Comparison of ENCODE assay signal across 8 cellular contexts in genomic region chr1:23168462-23169218, GRCh38. TPM values are rescaled to one million over a fixed set of nuclear protein-coding genes. Genes with fewer than 3 reads are reported as not detected.
DNase-seq lines count a peak whose midpoint lies in the region; ATAC-seq, FAIRE-seq and TF ChIP-seq lines count a peak whose summit lies in the region.

TSS of gene LUZP1 (minus strand) at chr1:23168856.

- no peak for TF ChIP-seq EP300 in upper lobe of left lung (IDR thresholded peaks at IDR 0.05)

- TF ChIP-seq POLR2A in H54 (IDR thresholded peaks at IDR 0.05; ENCODE audit: low read depth, low read length) (peak; percentile 83), upper lobe of left lung (IDR thresholded peaks at IDR 0.05) (peak in 3 of 4 donors; percentile 89 to 95 (median 92))

- DNase-seq in DMS53 (lab: John Stamatoyannopoulos, UW), result peak; percentile 89
- peak; percentile 71 for DNase-seq in H54 (ENCODE audit: insufficient read length, low spot score)
- peak; percentile 60 for DNase-seq in NCI-H128 (lab: John Stamatoyannopoulos, UW; ENCODE audit: unreplicated experiment)
- DNase-seq in amygdala (lab: John Stamatoyannopoulos, UW), result peak in 55 of 56 donors; percentile 34 to 96 (median 82)
- peak; percentile 91 to 92 for DNase-seq in heart right ventricle
- peak; percentile 87 for DNase-seq in progenitor cell of endocrine pancreas (ENCODE audit: low spot score, unreplicated experiment)
- peak; percentile 93 to 94 for DNase-seq in upper lobe of left lung

- H3K4me3 ChIP-seq in heart right ventricle (peak within 1 kb of the TSS; percentile 54 to 95 (median 90)), upper lobe of left lung (peak within 1 kb of the TSS; percentile 91 to 99 (median 92))

- peak within 1 kb of the TSS; percentile 87 to 98 (median 96) for H3K27ac ChIP-seq in heart right ventricle
- H3K27ac ChIP-seq in upper lobe of left lung, result peak within 1 kb of the TSS; percentile 90 to 96 (median 94)

- TF ChIP-seq CTCF in heart right ventricle (IDR thresholded peaks at IDR 0.05) (peak in 1 of 9 donors; percentile 21), progenitor cell of endocrine pancreas (IDR thresholded peaks at IDR 0.05; ENCODE audit: unreplicated experiment) (no peak), upper lobe of left lung (IDR thresholded peaks at IDR 0.05) (no peak)

- H3K36me3 Mint-ChIP-seq in progenitor cell of endocrine pancreas (ENCODE audit: insufficient read depth), result no peaks in the 10 kb centered on the region

- peak; percentile 30 for FAIRE-seq in H54 (lab: Jason Lieb, UNC)

- ATAC-seq in heart right ventricle (peak; percentile 92 to 98 (median 94)), upper lobe of left lung (ENCODE audit: low FRiP score in 2 of 2) (peak; percentile 95 to 96)

- 7 to 8% methylated on average over 46 to 56 of the region's 56 CpGs for WGBS in heart right ventricle, 2 donors
- 11 to 22% methylated on average over 31 to 46 of the region's 56 CpGs for WGBS in upper lobe of left lung, 2 donors

- intact Hi-C loops in T-helper 2 cell treated with Interferon-gamma antibody and Interleukin-4, amounts not matched to agents 100 ng/mL and 5 ng/mL, for 36 hours (cut with micrococcal nuclease), result loop anchor here (10.0 kb wide), 1 partner anchor 386 kb away; the partner anchor contains the start of gene ID3
- intact Hi-C loops in heart right ventricle (cut with DNase I), result loop anchor here in 3 of 10 donors (1.0 to 5.0 kb wide), 2 partner anchors 9 to 46 kb away; no protein-coding TSS in a partner anchor

- H3K27me3 ChIP-seq in heart right ventricle (no peaks in the 10 kb centered on the region), upper lobe of left lung (no peaks in the 10 kb centered on the region)

- peaks cover 3% of the 10 kb centered on the region for H3K27me3 Mint-ChIP-seq in progenitor cell of endocrine pancreas

- no peaks in the 10 kb centered on the region for H3K36me3 ChIP-seq in heart right ventricle
- H3K36me3 ChIP-seq in upper lobe of left lung, result no peaks in the 10 kb centered on the region

- peak within 1 kb of the TSS; percentile 99 for H3K4me3 Mint-ChIP-seq in progenitor cell of endocrine pancreas (ENCODE audit: low read depth)

- no peaks in the 10 kb centered on the region for H3K9me3 Mint-ChIP-seq in progenitor cell of endocrine pancreas (ENCODE audit: low read depth)

- peaks cover 12% of the 10 kb centered on the region for H3K4me1 Mint-ChIP-seq in progenitor cell of endocrine pancreas (ENCODE audit: low read depth)

- peaks cover 6 to 69% (median 46%) of the 10 kb centered on the region in 9 donors for H3K4me1 ChIP-seq in heart right ventricle
- H3K4me1 ChIP-seq in upper lobe of left lung, result peaks cover 12 to 37% (median 31%) of the 10 kb centered on the region in 4 donors

- H3K27ac Mint-ChIP-seq in progenitor cell of endocrine pancreas, result peak within 1 kb of the TSS; percentile 99

- H3K9me3 ChIP-seq in heart right ventricle (no peaks in the 10 kb centered on the region), upper lobe of left lung (no peaks in the 10 kb centered on the region)

RNA-seq across cellular contexts. Expression of gene LUZP1, which starts in this region (rescaled TPM):
- 18.6 and 20.3 TPM in 2 replicates for total RNA-seq in T-helper 2 cell treated with Interferon-gamma antibody and Interleukin-4, amounts not matched to agents 100 ng/mL and 5 ng/mL, for 36 hours
- 10 to 100 TPM; 26.3 to 40.1 (median 32.2) TPM for total RNA-seq in heart right ventricle
- 1 to 10 TPM; 6.4 to 7.7 TPM for polyA plus RNA-seq in heart right ventricle
- total RNA-seq in progenitor cell of endocrine pancreas, result 45.3 and 47.5 TPM in 2 replicates
- total RNA-seq in upper lobe of left lung, result 10 to 100 TPM; 12.6 to 33.0 (median 21.2) TPM

Comparison
In these comparisons a context has a peak if more than half of its experiments do, and no peak if none do; other contexts are left out.
1. Peak in every context shown above with its lines: DNase-seq, ATAC-seq, H3K4me3 ChIP-seq and H3K27ac ChIP-seq.